In the genomic region with DNA sequence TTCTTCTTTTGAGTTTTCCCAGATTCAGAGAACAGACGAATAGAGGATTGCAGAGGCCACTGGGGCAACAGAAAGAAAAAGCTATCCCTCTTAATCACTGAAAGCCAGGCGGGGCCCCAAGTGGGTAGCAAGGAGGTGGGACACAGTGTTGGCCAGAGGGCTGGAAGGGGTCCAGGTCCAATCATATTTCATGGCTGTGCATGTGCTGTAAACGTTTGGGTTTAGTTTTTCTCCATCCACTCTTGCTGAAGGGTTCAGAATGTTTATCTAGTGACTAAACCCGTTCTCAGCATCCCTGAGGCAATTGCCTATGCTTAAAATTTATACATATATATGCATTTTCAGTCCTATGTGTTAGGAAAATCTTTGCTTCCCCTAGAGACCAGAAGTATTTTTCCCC, we compare ENCODE assay signal across 29 cellular contexts.
DNase-seq lines count a peak whose midpoint lies in the region; TF ChIP-seq lines count a peak whose summit lies in the region.
"Had no signal": no experiment of that assay in that cellular context is flagged by ENCODE, and none has a peak within 500 bp of the region (broad histone marks: within the 10 kb centered on the region; RNA-seq: fewer than 3 reads in every experiment).

No MANE protein-coding gene starts in this region.

- H3K9me3 Mint-ChIP-seq in activated naive CD4-positive, alpha-beta T cell treated with anti-CD3 and anti-CD28 coated beads for 36 hours = peaks cover 2% of the 10 kb centered on the region
- H3K9me3 Mint-ChIP-seq: activated CD4-positive, alpha-beta T cell treated with anti-CD3 and anti-CD28 coated beads, Interleukin-2, amount 10 ng/mL, durations not matched to agents 7 days and 5 days; activated T-cell treated with anti-CD3 and anti-CD28 coated beads, Interleukin-2, amount 50 U/mL, for 72 hours had no signal

- no peaks in the 10 kb centered on the region for H3K9me3 ChIP-seq in osteoblast (ENCODE audit: low read depth, low read length)
- H3K9me3 ChIP-seq in transverse colon = no peaks in the 10 kb centered on the region
- H3K9me3 ChIP-seq: lower lobe of right lung, mucosa of descending colon, SK-N-SH, tibial artery had no signal

- CTCF ChIA-PET in activated naive CD4-positive, alpha-beta T cell treated with anti-CD3 and anti-CD28 coated beads for 36 hours (lab: Charles Lee) = interaction anchor here (0.7 kb wide), 1 partner anchor 42 kb away, joined by 3 read pairs; no protein-coding TSS in a partner anchor

- no peak overlapping the region for H3K27ac Mint-ChIP-seq in activated naive CD4-positive, alpha-beta T cell treated with anti-CD3 and anti-CD28 coated beads for 36 hours
- H3K27ac Mint-ChIP-seq: activated CD4-positive, alpha-beta T cell treated with anti-CD3 and anti-CD28 coated beads, Interleukin-2, amount 10 ng/mL, durations not matched to agents 7 days and 5 days; activated T-cell treated with anti-CD3 and anti-CD28 coated beads, Interleukin-2, amount 50 U/mL, for 72 hours; nephron progenitor cell had no signal

- no peaks in the 10 kb centered on the region for H3K79me2 ChIP-seq in osteoblast (ENCODE audit: insufficient read depth, low read length)
- H3K79me2 ChIP-seq: parathyroid adenoma had no signal

- H3K36me3 ChIP-seq in osteoblast (ENCODE audit: insufficient read depth, low read length) = no peaks in the 10 kb centered on the region
- no peaks in the 10 kb centered on the region for H3K36me3 ChIP-seq in transverse colon
- H3K36me3 ChIP-seq: lower lobe of right lung, tibial artery had no signal

- no peaks in the 10 kb centered on the region for H4K20me1 ChIP-seq in osteoblast (ENCODE audit: insufficient read depth, low read length)

- no peaks in the 10 kb centered on the region for H3K4me1 Mint-ChIP-seq in activated naive CD4-positive, alpha-beta T cell treated with anti-CD3 and anti-CD28 coated beads for 36 hours (ENCODE audit: low read depth)
- H3K4me1 Mint-ChIP-seq: activated CD4-positive, alpha-beta T cell treated with anti-CD3 and anti-CD28 coated beads, Interleukin-2, amount 10 ng/mL, durations not matched to agents 7 days and 5 days had no signal

- no peak overlapping the region for H3K4me3 ChIP-seq in osteoblast (ENCODE audit: insufficient read depth, low read length)
- no peak overlapping the region for H3K4me3 ChIP-seq in transverse colon
- H3K4me3 ChIP-seq: lower lobe of right lung, mucosa of descending colon, tibial artery had no signal

- no peak overlapping the region for H3K4me2 ChIP-seq in osteoblast (ENCODE audit: insufficient read depth, low read length)
- H3K4me2 ChIP-seq: SK-N-SH had no signal

- intact Hi-C loops in activated naive CD4-positive, alpha-beta T cell treated with anti-CD3 and anti-CD28 coated beads for 36 hours (cut with micrococcal nuclease) = no loop called here
- intact Hi-C loops in transverse colon (cut with DNase I; ENCODE audit: low total_unique reads) = no loop called here

- no peaks in the 10 kb centered on the region for H3K36me3 Mint-ChIP-seq in activated naive CD4-positive, alpha-beta T cell treated with anti-CD3 and anti-CD28 coated beads for 36 hours (ENCODE audit: low read depth)

- peak; percentile 44 for DNase-seq in H4 (ENCODE audit: low spot score)
- DNase-seq in RPMI7951 (ENCODE audit: low read depth) = peak; percentile 85
- peak; percentile 59 for DNase-seq in dedifferentiated amniotic fluid mesenchymal stem cell (ENCODE audit: extremely low spot score)
- DNase-seq in renal cortical epithelial cell (ENCODE audit: low read depth) = peak; percentile 15
- no peak for DNase-seq in osteoblast (ENCODE audit: insufficient read length, low spot score, missing footprints)
- DNase-seq in activated naive CD4-positive, alpha-beta T cell treated with anti-CD3 and anti-CD28 coated beads for 36 hours = no peak
- no peak for DNase-seq in central memory CD4-positive, alpha-beta T cell
- DNase-seq in transverse colon = no peak
- DNase-seq: activated CD4-positive, alpha-beta T cell treated with anti-CD3 and anti-CD28 coated beads, Interleukin-2, amount 10 ng/mL, durations not matched to agents 7 days and 5 days; activated naive CD4-positive, alpha-beta T cell treated with anti-CD3 and anti-CD28 coated beads, Interleukin-2, amount 50 U/mL, for 16 hours; activated T-cell treated with anti-CD3 and anti-CD28 coated beads, Interleukin-2, amount 50 U/mL, for 72 hours; aorta; C1 segment of cervical spinal cord; effector CD4-positive, alpha-beta T cell; erythroblast; H7; kidney; lower lobe of right lung; mucosa of descending colon; NCI-H1092 treated with DMSO at 0.1 percent for 48 hours; NCI-H1930; NCI-H526 treated with DMSO at 0.1 percent for 48 hours; nephron progenitor cell; right cardiac atrium; SK-N-SH; stimulated activated naive CD4-positive, alpha-beta T cell treated with Interleukin-2 at 50 U/mL for 16 hours; T-helper 2 cell; tibial artery had no signal

- 51 to 54% methylated on average over 4 of the region's 4 CpGs for WGBS in transverse colon (ENCODE audit: low coverage in 1 of 2), 2 donors

- H3K27me3 ChIP-seq in osteoblast (ENCODE audit: insufficient read depth, low read length) (no peaks in the 10 kb centered on the region), transverse colon (no peaks in the 10 kb centered on the region)
- H3K27me3 ChIP-seq: tibial artery had no signal

- TF ChIP-seq CTCF in osteoblast (IDR thresholded peaks at IDR 0.05; ENCODE audit: extremely low read depth, low read depth, low read length) = no peak
- no peak for TF ChIP-seq CTCF in transverse colon (IDR thresholded peaks at IDR 0.05)

- H2AFZ ChIP-seq in osteoblast (ENCODE audit: low read length) = no peak overlapping the region
- H2AFZ ChIP-seq: parathyroid adenoma had no signal

- H3K4me1 ChIP-seq in osteoblast (ENCODE audit: insufficient read depth, low read length) = no peaks in the 10 kb centered on the region
- peaks cover 0 to 4% (median 0%) of the 10 kb centered on the region in 4 donors for H3K4me1 ChIP-seq in transverse colon
- H3K4me1 ChIP-seq: lower lobe of right lung, parathyroid adenoma, tibial artery had no signal

- H3K4me3 Mint-ChIP-seq in activated naive CD4-positive, alpha-beta T cell treated with anti-CD3 and anti-CD28 coated beads for 36 hours = no peak overlapping the region
- H3K4me3 Mint-ChIP-seq: activated CD4-positive, alpha-beta T cell treated with anti-CD3 and anti-CD28 coated beads, Interleukin-2, amount 10 ng/mL, durations not matched to agents 7 days and 5 days; activated T-cell treated with anti-CD3 and anti-CD28 coated beads, Interleukin-2, amount 50 U/mL, for 72 hours; nephron progenitor cell had no signal

- H3K27ac ChIP-seq in osteoblast (ENCODE audit: low read depth, low read length) (no peak overlapping the region), transverse colon (no peak overlapping the region)
- H3K27ac ChIP-seq: lower lobe of right lung, parathyroid adenoma, tibial artery had no signal

- H3K27me3 Mint-ChIP-seq in activated naive CD4-positive, alpha-beta T cell treated with anti-CD3 and anti-CD28 coated beads for 36 hours (ENCODE audit: low read depth) = peaks cover 2% of the 10 kb centered on the region
- H3K27me3 Mint-ChIP-seq: activated CD4-positive, alpha-beta T cell treated with anti-CD3 and anti-CD28 coated beads, Interleukin-2, amount 10 ng/mL, durations not matched to agents 7 days and 5 days had no signal

- in situ Hi-C loops in transverse colon (cut with MboI; ENCODE audit: low pct_ligation_motif_present in 1 of 4, low pct_unique_long_range_greater_than_20kb in 1 of 4, low sequenced_read_pairs in 3 of 4) = no loop called here

- TF ChIP-seq EP300 in transverse colon (IDR thresholded peaks at IDR 0.05; ENCODE audit: low read depth) = no peak

- no peak for TF ChIP-seq POLR2A in transverse colon (IDR thresholded peaks at IDR 0.05)

Comparison
In these comparisons a context has a peak if more than half of its experiments do, and no peak if none do; other contexts are left out.
1. DNase-seq: peak in H4 (single experiment), RPMI7951 (single experiment), dedifferentiated amniotic fluid mesenchymal stem cell (single experiment) and renal cortical epithelial cell (single experiment); none in osteoblast (single experiment), activated naive CD4-positive, alpha-beta T cell treated with anti-CD3 and anti-CD28 coated beads for 36 hours (single experiment), central memory CD4-positive, alpha-beta T cell (single experiment) and transverse colon (single experiment).